ENCODE assay signal across 9 cellular contexts in the genomic region with DNA sequence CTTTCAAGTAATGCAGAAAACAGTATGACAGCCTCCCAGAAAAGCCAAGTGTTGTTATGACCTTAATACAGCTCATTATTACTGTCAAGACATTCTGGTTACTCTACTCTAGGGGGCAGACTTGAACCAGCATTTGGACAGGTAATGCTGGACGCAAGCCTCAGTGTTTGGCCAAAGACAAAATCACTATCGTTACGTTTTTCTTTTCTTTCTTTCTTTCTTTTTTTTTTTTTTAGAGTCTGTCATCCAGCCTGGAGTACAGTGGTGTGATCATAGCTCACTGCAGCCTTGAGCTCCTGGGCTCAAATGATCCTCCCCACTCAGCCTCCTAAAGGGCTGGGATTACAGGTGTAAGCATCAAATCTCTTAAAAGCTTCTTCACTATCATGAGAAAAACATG. TPM values are rescaled to one million over a fixed set of nuclear protein-coding genes. Genes with fewer than 3 reads are reported as not detected.
DNase-seq lines count a peak whose midpoint lies in the region; ATAC-seq, FAIRE-seq and TF ChIP-seq lines count a peak whose summit lies in the region.
"Had no signal": no experiment of that assay in that cellular context is flagged by ENCODE, and none has a peak within 500 bp of the region (broad histone marks: within the 10 kb centered on the region; RNA-seq: fewer than 3 reads in every experiment).

No MANE protein-coding gene starts in this region.

- H2AK9ac ChIP-seq in IMR-90 (replicated peaks; ENCODE audit: low read depth, low read length, poor library complexity): no peak overlapping the region

- H2BK20ac ChIP-seq in IMR-90 (ENCODE audit: low read depth, low read length): no peak overlapping the region

- POLR2A ChIA-PET in IMR-90 (lab: Charles Lee; ENCODE audit: unreplicated experiment) (interaction anchor here (0.6 kb wide), 1 partner anchor 61 kb away, joined by 6 read pairs; no protein-coding TSS in a partner anchor), PC-9 (lab: Charles Lee; ENCODE audit: unreplicated experiment) (interaction anchor here (0.6 to 0.7 kb wide), 10 partner anchors 30 to 1733 kb away, joined by 3 to 15 read pairs (median 6); a partner anchor contains a TSS)

- no TSS peak for BruUV-seq in IMR-90 (replicated peaks; lab: Mats Ljungman, UMichigan)
- no TSS peak for BruUV-seq in PC-9 (replicated peaks; lab: Mats Ljungman, UMichigan)

- 0 out of 2 replicates have a peak, but pooled peaks have one; percentile 27 for TF ChIP-seq POLR2A in IMR-90 (IDR thresholded peaks at IDR 0.05; ENCODE audit: low read depth, low read length)

- no peak overlapping the region for H2AFZ ChIP-seq in GM23248
- peak overlapping the region; percentile 39 for H2AFZ ChIP-seq in IMR-90 (replicated peaks; ENCODE audit: low read length, poor library complexity)
- H2AFZ ChIP-seq in PC-9: no peak overlapping the region

- intact Hi-C loops in IMR-90 (cut with micrococcal nuclease): loop anchor here (1.0 to 10.0 kb wide), 4 partner anchors 127 to 733 kb away; no protein-coding TSS in a partner anchor
- intact Hi-C loops in PC-9 (cut with micrococcal nuclease; ENCODE audit: unreplicated experiment): loop anchor here (1.0 to 5.0 kb wide), 6 partner anchors 127 to 919 kb away; a partner anchor contains a TSS

- H2BK120ac ChIP-seq in IMR-90 (ENCODE audit: low read depth, low read length): no peak overlapping the region

- no peak overlapping the region for H4K91ac ChIP-seq in IMR-90 (ENCODE audit: insufficient read depth, low read depth, low read length)

- H3K27me3 ChIP-seq in GM23248 (replicated peaks; ENCODE audit: insufficient read depth) (no peaks in the 10 kb centered on the region), IMR-90 (ENCODE audit: control insufficient read depth, insufficient read depth, low read length) (no peaks in the 10 kb centered on the region), PC-9 (ENCODE audit: insufficient read depth, low read depth) (no peaks in the 10 kb centered on the region), lung (ENCODE audit: control insufficient read depth, insufficient read depth) (no peaks in the 10 kb centered on the region)

- H3K27ac ChIP-seq in GM23248 (no peak overlapping the region), IMR-90 (ENCODE audit: insufficient read depth, low read length) (no peak overlapping the region), PC-9 (no peak overlapping the region), lung (ENCODE audit: low read depth in 1 of 2, low read length in 1 of 2) (no peak overlapping the region)

- no peak overlapping the region for H3K56ac ChIP-seq in IMR-90 (ENCODE audit: extremely low read depth, insufficient read depth, low read length)

- no peak overlapping the region for H3K23ac ChIP-seq in IMR-90 (ENCODE audit: low read depth, low read length)

- H3K4ac ChIP-seq in IMR-90 (ENCODE audit: low read depth, low read length): no peak overlapping the region

- H3K14ac ChIP-seq in IMR-90 (replicated peaks; ENCODE audit: low read depth, low read length): no peak overlapping the region

- no peaks in the 10 kb centered on the region for H3K4me1 ChIP-seq in GM23248 (ENCODE audit: insufficient read depth)
- H3K4me1 ChIP-seq in IMR-90 (ENCODE audit: control insufficient read depth, insufficient read depth, low read length): no peaks in the 10 kb centered on the region; the same call in 1 of the 2 replicates
- H3K4me1 ChIP-seq in PC-9 (replicated peaks; ENCODE audit: insufficient read depth): no peaks in the 10 kb centered on the region
- no peaks in the 10 kb centered on the region for H3K4me1 ChIP-seq in lung (ENCODE audit: control insufficient read depth in 2 of 2, insufficient read depth in 2 of 2, low read length in 2 of 2)

- H3K9me1 ChIP-seq in IMR-90 (ENCODE audit: insufficient read depth, low read length): no peaks in the 10 kb centered on the region

- H3K79me2 ChIP-seq in GM23248 (ENCODE audit: insufficient read depth) (no peaks in the 10 kb centered on the region), PC-9 (ENCODE audit: low read depth) (no peaks in the 10 kb centered on the region)

- H3F3A ChIP-seq in GM23248 (ENCODE audit: insufficient read depth) (no peaks in the 10 kb centered on the region), PC-9 (ENCODE audit: insufficient read depth, low read depth) (no peaks in the 10 kb centered on the region)

- no peak overlapping the region for H4K5ac ChIP-seq in IMR-90 (ENCODE audit: low read depth, low read length)

- dilution Hi-C loops in IMR-90 (cut with HindIII; ENCODE audit: low sequenced_read_pairs, unreplicated experiment): no loop called here

- no peaks in the 10 kb centered on the region for H3K79me1 ChIP-seq in IMR-90 (ENCODE audit: low read depth in 1 of 2, low read length in 2 of 2)

- TF ChIP-seq CTCF in IMR-90 (conservative IDR thresholded peaks at IDR 0.05; ENCODE audit: low read depth, low read length) (peak; percentile 92), PC-9 (conservative IDR thresholded peaks at IDR 0.05) (peak; percentile 98), lung (IDR thresholded peaks at IDR 0.05; ENCODE audit: control extremely low read depth, extremely low read depth) (peak; percentile 62)

- no peak overlapping the region for H4K8ac ChIP-seq in IMR-90 (ENCODE audit: low read depth in 2 of 2, low read length in 2 of 2)

- no peaks in the 10 kb centered on the region for H4K20me1 ChIP-seq in GM23248 (ENCODE audit: insufficient read depth)
- H4K20me1 ChIP-seq in IMR-90 (ENCODE audit: insufficient read depth, low read length): no peaks in the 10 kb centered on the region
- no peaks in the 10 kb centered on the region for H4K20me1 ChIP-seq in PC-9 (ENCODE audit: insufficient read depth)

- H3K4me3 ChIP-seq in GM23248 (no peak overlapping the region), IMR-90 (ENCODE audit: insufficient read depth, low read depth, low read length) (no peak overlapping the region), PC-9 (no peak overlapping the region), lung (no peak overlapping the region)

- H3K9ac ChIP-seq in GM23248 (no peak overlapping the region), IMR-90 (ENCODE audit: low read depth, low read length) (no peak overlapping the region)

- H2BK5ac ChIP-seq in IMR-90 (ENCODE audit: low read depth, low read length, poor library complexity, severe bottlenecking): no peak overlapping the region

- peak; percentile 98 for TF ChIP-seq RAD21 in IMR-90 (IDR thresholded peaks at IDR 0.05; ENCODE audit: low read length)

- H3K9me3 ChIP-seq in GM23248 (ENCODE audit: low read depth): no peaks in the 10 kb centered on the region
- H3K9me3 ChIP-seq in IMR-90 (ENCODE audit: control insufficient read depth, insufficient read depth, low read length): peaks cover 1% of the 10 kb centered on the region; the same call in 1 of the 2 replicates
- peaks cover under 1% of the 10 kb centered on the region; the same call in 1 of the 2 replicates for H3K9me3 ChIP-seq in PC-9 (ENCODE audit: insufficient read depth, low read depth)
- H3K9me3 ChIP-seq in lung (ENCODE audit: control insufficient read depth in 2 of 2, insufficient read depth in 1 of 2, low read length in 1 of 2): no peaks in the 10 kb centered on the region

- DNase-seq in GF-D8 (lab: John Stamatoyannopoulos, UW): peak; percentile 8
- peak; percentile 84 for DNase-seq in GM23248
- DNase-seq in IMR-90: peak; percentile 78
- peak; percentile 43 to 72 for DNase-seq in PC-9
- peak; percentile 51 to 67 for DNase-seq in dermis microvascular lymphatic vessel endothelial cell (ENCODE audit: low read depth in 2 of 2)
- DNase-seq in lung (ENCODE audit: low spot score): no peak
- no peak for DNase-seq in stimulated activated naive CD4-positive, alpha-beta T cell treated with Interleukin-2 at 50 U/mL for 16 hours (lab: John Stamatoyannopoulos, UW)
- DNase-seq: naive B cell had no signal

- FAIRE-seq in A204.1 (lab: Jason Lieb, UNC): peak; percentile 91

- no peaks in the 10 kb centered on the region for H3K36me3 ChIP-seq in GM23248 (ENCODE audit: low read depth)
- no peaks in the 10 kb centered on the region for H3K36me3 ChIP-seq in IMR-90 (ENCODE audit: control insufficient read depth, insufficient read depth, low read length)
- H3K36me3 ChIP-seq in PC-9 (ENCODE audit: low read depth): no peaks in the 10 kb centered on the region
- no peaks in the 10 kb centered on the region for H3K36me3 ChIP-seq in lung (ENCODE audit: control insufficient read depth in 2 of 2, insufficient read depth in 2 of 2, low read length in 2 of 2)

- H2AK5ac ChIP-seq in IMR-90 (ENCODE audit: low read depth, low read length): no peak overlapping the region

- no peak overlapping the region for H3K18ac ChIP-seq in IMR-90 (ENCODE audit: low read depth, low read length)

- WGBS in GM23248 (ENCODE audit: low coverage in 1 of 2, low lambda C conversion rate in 2 of 2, missing lambda C conversion rate in 2 of 2), 2 experiments: 0 to 2% methylated on average over 3 of the region's 3 CpGs
- WGBS in IMR-90 (ENCODE audit: extremely low coverage in 2 of 2, insufficient read length in 1 of 2), 2 experiments: no CpG with 5 or more reads among the region's 3 CpGs
- WGBS in lung, 2 donors: 1 to 3% methylated on average over 3 of the region's 3 CpGs

- CTCF ChIA-PET in IMR-90 (lab: Yijun Ruan, JAX): interaction anchor here (0.5 to 1.8 kb wide), 15 partner anchors 10 to 1312 kb away, joined by 3 to 23 read pairs (median 4); a partner anchor contains a TSS
- CTCF ChIA-PET in PC-9 (lab: Charles Lee): interaction anchor here (0.5 to 4.5 kb wide), 48 partner anchors 10 to 1630 kb away, joined by 3 to 87 read pairs (median 5); a partner anchor contains a TSS

- H3K9me2 ChIP-seq in GM23248 (ENCODE audit: insufficient read depth) (no peaks in the 10 kb centered on the region), PC-9 (ENCODE audit: insufficient read depth) (no peaks in the 10 kb centered on the region)

- peak; percentile 94 for ATAC-seq in IMR-90 (ENCODE audit: low read depth)
- ATAC-seq in lung (ENCODE audit: insufficient read depth, low FRiP score): peak; percentile 79

- in situ Hi-C loops in GM23248 (cut with MboI) (loop anchor here (5.0 kb wide), 1 partner anchor 129 kb away; no protein-coding TSS in a partner anchor), IMR-90 (cut with MboI; ENCODE audit: low sequenced_read_pairs) (loop anchor here (5.0 kb wide), 1 partner anchor 129 kb away; no protein-coding TSS in a partner anchor)

- H3K4me2 ChIP-seq in GM23248 (ENCODE audit: unreplicated experiment) (no peak overlapping the region), IMR-90 (ENCODE audit: low read depth, low read length) (no peak overlapping the region), PC-9 (peak overlapping the region; percentile 15; the same call in 1 of the 2 replicates)

- no peak overlapping the region for H2BK15ac ChIP-seq in IMR-90 (ENCODE audit: low read depth, low read length)

RNA-seq across cellular contexts. Expression of a gene that starts 29.4 kb away (rescaled TPM):
- 84.9 and 87.7 TPM in 2 replicates for total RNA-seq in GM23248 (2014; rRNA removed; shearing (Covaris generic))
- polyA plus RNA-seq in GM23248 (2016; fragmentation: Nextera tagmentation; extraction: Ambion mirVana) (133 and 134 TPM in 2 replicates), IMR-90 (2012; rRNA removed) (17.1 and 21.7 TPM in 2 replicates), lung (10 to 100 TPM in 1 of 2 donors, 1 to 10 TPM in 1; 7.8 to 24.6 TPM)
- total RNA-seq in IMR-90 (2012; rRNA removed) (13.6 and 20.8 TPM in 2 replicates), PC-9 (2021) (21.6 and 31.1 TPM in 2 replicates), dermis microvascular lymphatic vessel endothelial cell (10.7 and 21.6 TPM in 2 replicates), lung (10 to 100 TPM; 27.3 to 37.6 TPM)
- 5.1 and 7.0 TPM in 2 replicates for polyA plus RNA-seq in IMR-90 (2012; cell fraction: cytosol; rRNA removed)
- polyA plus RNA-seq in IMR-90 (2012; cell fraction: nucleus; rRNA removed; ENCODE audit: low replicate concordance): 0.91 and 9.7 TPM in 2 replicates

Comparison
In these comparisons a context has a peak if more than half of its experiments do, and no peak if none do; other contexts are left out.
1. DNase-seq: peak in GF-D8 (single experiment), GM23248 (single experiment), IMR-90 (single experiment), PC-9 (2 of 2) and dermis microvascular lymphatic vessel endothelial cell (2 of 2); none in lung (single experiment) and stimulated activated naive CD4-positive, alpha-beta T cell treated with Interleukin-2 at 50 U/mL for 16 hours (single experiment).
2. Peak in every context shown above with its lines, with median percentiles within 50 percentile points of each other: CTCF ChIP-seq.